27 cellular contexts compared by ENCODE assay signal in the genomic region with DNA sequence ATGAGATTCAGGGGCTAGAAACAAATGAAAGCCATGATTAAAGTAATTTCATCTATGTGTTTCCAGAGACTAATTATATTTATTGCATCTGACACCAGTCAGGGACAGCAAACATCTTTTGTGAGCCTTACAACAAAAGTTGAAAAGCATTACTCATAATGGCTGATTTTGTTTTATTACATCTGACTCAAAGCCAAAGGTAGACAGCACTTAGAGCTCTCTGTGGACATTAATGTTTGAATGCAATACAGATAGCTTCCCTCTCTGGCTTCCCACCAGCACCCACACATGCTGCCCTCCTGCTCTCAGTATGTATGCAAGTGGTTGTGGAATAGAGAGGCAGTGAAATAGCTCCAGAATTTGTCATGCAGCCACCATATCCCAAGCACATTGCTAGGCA.
A peak's percentile ranks its signal among the peaks of the same experiment; 100 is the strongest.
DNase-seq lines count a peak whose midpoint lies in the region; ATAC-seq, FAIRE-seq and TF ChIP-seq lines count a peak whose summit lies in the region.
"Had no signal": no experiment of that assay in that cellular context is flagged by ENCODE, and none has a peak within 500 bp of the region (broad histone marks: within the 10 kb centered on the region; RNA-seq: fewer than 3 reads in every experiment).

No MANE protein-coding gene starts in this region.

- ATAC-seq in SK-N-SH treated with all-trans-retinoic acid at 6 μM for 48 hours = peak; percentile 73
- ATAC-seq in HG03039 (IDR thresholded peaks at IDR 0.05; ENCODE audit: unreplicated experiment) = no peak
- ATAC-seq: activated CD4-positive, CD25-positive, alpha-beta regulatory T cell treated with anti-CD3 and anti-CD28 coated beads, Interleukin-2, amount 50 U/mL, for 24 hours; activated T-cell treated with anti-CD3 and anti-CD28 coated beads, Interleukin-2, amount 50 U/mL, for 4 hours; stimulated activated naive CD8-positive, alpha-beta T cell treated with anti-CD3 and anti-CD28 coated beads, Interleukin-15, amount 100 ng/mL, for 72 hours had no signal

- H3K9me3 ChIP-seq in small intestine (ENCODE audit: control insufficient read depth, low read depth) = no peaks in the 10 kb centered on the region
- H3K9me3 ChIP-seq: BE2C, left ventricle myocardium inferior, ovary, right atrium auricular region, tibial artery had no signal

- peak; percentile 2 for DNase-seq in NCI-H146 (lab: John Stamatoyannopoulos, UW)
- no peak for DNase-seq in NCI-H146 treated with DMSO at 0.1 percent for 48 hours (lab: John Stamatoyannopoulos, UW; ENCODE audit: unreplicated experiment)
- peak; percentile 66 for DNase-seq in NCI-H1092 treated with DMSO at 0.1 percent for 48 hours (lab: John Stamatoyannopoulos, UW)
- DNase-seq in small intestine = peak; percentile 65
- no peak for DNase-seq in islet precursor cell
- DNase-seq in chondrocyte (ENCODE audit: low spot score) = no peak
- DNase-seq: activated naive CD4-positive, alpha-beta T cell treated with anti-CD3 and anti-CD28 coated beads, Interleukin-2, amount 10 ng/mL, durations not matched to agents 7 days and 5 days; activated T-cell treated with anti-CD3 and anti-CD28 coated beads, Interleukin-2, amount 50 U/mL, for 4 hours; amygdala; BE2C; left ventricle myocardium inferior; NCI-H2107; NCI-H524 treated with DMSO at 0.1 percent for 48 hours; ovary; stimulated activated naive CD8-positive, alpha-beta T cell treated with anti-CD3 and anti-CD28 coated beads, Interleukin-15, amount 100 ng/mL, for 72 hours; SW 1271; tibial artery had no signal

- H3K27me3 Mint-ChIP-seq in chondrocyte (ENCODE audit: low read depth) = peaks cover 4% of the 10 kb centered on the region

- H3K4me3 ChIP-seq in small intestine (ENCODE audit: low read depth in 1 of 2, low read length in 2 of 2) = no peak overlapping the region
- H3K4me3 ChIP-seq: cardiac muscle cell, left ventricle myocardium inferior, ovary, right atrium auricular region, tibial artery had no signal

- peaks cover 0 to 3% of the 10 kb centered on the region in 2 donors for H3K27me3 ChIP-seq in small intestine (ENCODE audit: control insufficient read depth in 2 of 2, insufficient read depth in 2 of 2, low read length in 2 of 2)
- H3K27me3 ChIP-seq: BE2C, ovary, right atrium auricular region, tibial artery had no signal

- no peak for TF ChIP-seq CTCF in chondrocyte (IDR thresholded peaks at IDR 0.05)

- H3K36me3 ChIP-seq in small intestine (ENCODE audit: control insufficient read depth in 2 of 2, insufficient read depth in 2 of 2, low read length in 2 of 2) = no peaks in the 10 kb centered on the region
- H3K36me3 ChIP-seq: BE2C, cardiac muscle cell, left ventricle myocardium inferior, ovary, right atrium auricular region, tibial artery had no signal

- H3K4me1 ChIP-seq in small intestine (ENCODE audit: control insufficient read depth in 2 of 2, insufficient read depth in 1 of 2, low read depth in 1 of 2, low read length in 1 of 2) = peaks cover 8 to 10% of the 10 kb centered on the region in 2 donors
- H3K4me1 ChIP-seq: BE2C, left ventricle myocardium inferior, right atrium auricular region, tibial artery had no signal

- H3K4me1 Mint-ChIP-seq in chondrocyte (ENCODE audit: low read depth) = peaks cover 28% of the 10 kb centered on the region
- H3K4me1 Mint-ChIP-seq: activated naive CD4-positive, alpha-beta T cell treated with anti-CD3 and anti-CD28 coated beads, Interleukin-2, amount 10 ng/mL, durations not matched to agents 7 days and 5 days; mesothelial cell of epicardium; stimulated activated naive CD8-positive, alpha-beta T cell treated with anti-CD3 and anti-CD28 coated beads, Interleukin-15, amount 100 ng/mL, for 72 hours had no signal

- H3K27ac Mint-ChIP-seq in chondrocyte (ENCODE audit: unreplicated experiment) = no peak overlapping the region
- H3K27ac Mint-ChIP-seq: activated naive CD4-positive, alpha-beta T cell treated with anti-CD3 and anti-CD28 coated beads, Interleukin-2, amount 10 ng/mL, durations not matched to agents 7 days and 5 days; dendritic cell treated with granulocyte-macrophage colony-stimulating factor and Interleukin-4, amounts not matched to agents 40 ng/mL and 50 ng/mL, for 4 days; mesothelial cell of epicardium; natural killer cell treated with Interleukin-12 subunit alpha and Interleukin-12 subunit beta and Interleukin-15 and Interleukin-18, amount 100 ng/mL, for 72 hours; stimulated activated naive CD8-positive, alpha-beta T cell treated with anti-CD3 and anti-CD28 coated beads, Interleukin-15, amount 100 ng/mL, for 72 hours had no signal

- H3K4me3 Mint-ChIP-seq in chondrocyte (ENCODE audit: unreplicated experiment) = no peak overlapping the region
- H3K4me3 Mint-ChIP-seq: activated naive CD4-positive, alpha-beta T cell treated with anti-CD3 and anti-CD28 coated beads, Interleukin-2, amount 10 ng/mL, durations not matched to agents 7 days and 5 days; activated T-cell treated with anti-CD3 and anti-CD28 coated beads, Interleukin-2, amount 50 U/mL, for 4 hours; dendritic cell treated with granulocyte-macrophage colony-stimulating factor and Interleukin-4, amounts not matched to agents 40 ng/mL and 50 ng/mL, for 4 days; mesothelial cell of epicardium; natural killer cell treated with Interleukin-12 subunit alpha and Interleukin-12 subunit beta and Interleukin-15 and Interleukin-18, amount 100 ng/mL, for 72 hours; stimulated activated naive CD8-positive, alpha-beta T cell treated with anti-CD3 and anti-CD28 coated beads, Interleukin-15, amount 100 ng/mL, for 72 hours had no signal

- H3K27ac ChIP-seq in small intestine (ENCODE audit: low read depth in 1 of 2, low read length in 1 of 2) = no peak overlapping the region
- H3K27ac ChIP-seq: 22Rv1, cardiac muscle cell, left ventricle myocardium inferior, ovary, right atrium auricular region, tibial artery had no signal

- FAIRE-seq in small intestine (lab: Jason Lieb, UNC) = no peak
- FAIRE-seq: H1 had no signal

- H3K36me3 Mint-ChIP-seq in chondrocyte (ENCODE audit: low read depth) = peaks cover 2% of the 10 kb centered on the region
- H3K36me3 Mint-ChIP-seq: activated naive CD4-positive, alpha-beta T cell treated with anti-CD3 and anti-CD28 coated beads, Interleukin-2, amount 10 ng/mL, durations not matched to agents 7 days and 5 days; mesothelial cell of epicardium; natural killer cell treated with Interleukin-12 subunit alpha and Interleukin-12 subunit beta and Interleukin-15 and Interleukin-18, amount 100 ng/mL, for 72 hours had no signal

- H3K9me3 Mint-ChIP-seq in chondrocyte (ENCODE audit: low read depth) = peaks cover 3% of the 10 kb centered on the region
- H3K9me3 Mint-ChIP-seq: activated naive CD4-positive, alpha-beta T cell treated with anti-CD3 and anti-CD28 coated beads, Interleukin-2, amount 10 ng/mL, durations not matched to agents 7 days and 5 days; activated T-cell treated with anti-CD3 and anti-CD28 coated beads, Interleukin-2, amount 50 U/mL, for 4 hours; dendritic cell treated with granulocyte-macrophage colony-stimulating factor and Interleukin-4, amounts not matched to agents 40 ng/mL and 50 ng/mL, for 4 days; mesothelial cell of epicardium; natural killer cell treated with Interleukin-12 subunit alpha and Interleukin-12 subunit beta and Interleukin-15 and Interleukin-18, amount 100 ng/mL, for 72 hours; stimulated activated naive CD8-positive, alpha-beta T cell treated with anti-CD3 and anti-CD28 coated beads, Interleukin-15, amount 100 ng/mL, for 72 hours had no signal

TF ChIP-seq in SK-N-SH treated with all-trans-retinoic acid at 6 μM for 48 hours, 23 proteins besides CTCF, POLR2A, EP300 and RAD21:
- TF ChIP-seq CREB5 (CRISPR knock-in tag; IDR thresholded peaks at IDR 0.05; ENCODE audit: low read depth) (no peak), ZFP3 (CRISPR knock-in tag; IDR thresholded peaks at IDR 0.05) (no peak), ARNTL (CRISPR knock-in tag; IDR thresholded peaks at IDR 0.05; ENCODE audit: borderline replicate concordance, low read depth) (no peak), ZNF565 (CRISPR knock-in tag; conservative IDR thresholded peaks at IDR 0.05; ENCODE audit: low read depth) (no peak), ESRRG (CRISPR knock-in tag; IDR thresholded peaks at IDR 0.05) (no peak), TOX (CRISPR knock-in tag; IDR thresholded peaks at IDR 0.05; ENCODE audit: borderline replicate concordance) (peak; percentile 16; the same call in 1 of the 2 replicates), ZNF8 (CRISPR knock-in tag; IDR thresholded peaks at IDR 0.05) (no peak), TCF4 (CRISPR knock-in tag; IDR thresholded peaks at IDR 0.05; ENCODE audit: borderline replicate concordance) (no peak), ZNF70 (CRISPR knock-in tag; IDR thresholded peaks at IDR 0.05) (no peak), ZC3H10 (CRISPR knock-in tag; IDR thresholded peaks at IDR 0.05) (peak; percentile 79; the same call in 1 of the 2 replicates), ISL1 (CRISPR knock-in tag; IDR thresholded peaks at IDR 0.05) (no peak)
- TF ChIP-seq, protein P1, sequence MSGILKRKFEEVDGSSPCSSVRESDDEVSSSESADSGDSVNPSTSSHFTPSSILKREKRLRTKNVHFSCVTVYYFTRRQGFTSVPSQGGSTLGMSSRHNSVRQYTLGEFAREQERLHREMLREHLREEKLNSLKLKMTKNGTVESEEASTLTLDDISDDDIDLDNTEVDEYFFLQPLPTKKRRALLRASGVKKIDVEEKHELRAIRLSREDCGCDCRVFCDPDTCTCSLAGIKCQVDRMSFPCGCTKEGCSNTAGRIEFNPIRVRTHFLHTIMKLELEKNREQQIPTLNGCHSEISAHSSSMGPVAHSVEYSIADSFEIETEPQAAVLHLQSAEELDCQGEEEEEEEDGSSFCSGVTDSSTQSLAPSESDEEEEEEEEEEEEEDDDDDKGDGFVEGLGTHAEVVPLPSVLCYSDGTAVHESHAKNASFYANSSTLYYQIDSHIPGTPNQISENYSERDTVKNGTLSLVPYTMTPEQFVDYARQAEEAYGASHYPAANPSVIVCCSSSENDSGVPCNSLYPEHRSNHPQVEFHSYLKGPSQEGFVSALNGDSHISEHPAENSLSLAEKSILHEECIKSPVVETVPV (CRISPR knock-in tag; IDR thresholded peaks at IDR 0.05) = no peak

Comparison
In these comparisons a context has a peak if more than half of its experiments do, and no peak if none do; other contexts are left out.
1. DNase-seq: peak in NCI-H146 (single experiment), NCI-H1092 treated with DMSO at 0.1 percent for 48 hours (single experiment) and small intestine (single experiment); none in NCI-H146 treated with DMSO at 0.1 percent for 48 hours (single experiment), islet precursor cell (single experiment) and chondrocyte (single experiment).